Comparison of ENCODE assay signal across 22 cellular contexts in genomic region chr20:21707267-21707666, GRCh38. TPM values are rescaled to one million over a fixed set of nuclear protein-coding genes. Genes with fewer than 3 reads are reported as not detected.
A peak's percentile ranks its signal among the peaks of the same experiment; 100 is the strongest.
DNase-seq lines count a peak whose midpoint lies in the region; ATAC-seq, FAIRE-seq and TF ChIP-seq lines count a peak whose summit lies in the region.
"Had no signal": no experiment of that assay in that cellular context is flagged by ENCODE, and none has a peak within 500 bp of the region (broad histone marks: within the 10 kb centered on the region; RNA-seq: fewer than 3 reads in every experiment).

No MANE protein-coding gene starts in this region.

- peaks cover 74% of the 10 kb centered on the region for H3K27me3 Mint-ChIP-seq in activated CD4-positive, alpha-beta T cell treated with anti-CD3 and anti-CD28 coated beads, Interleukin-2, amount 10 ng/mL, durations not matched to agents 24 days and 14 days
- peaks cover 96% of the 10 kb centered on the region for H3K27me3 Mint-ChIP-seq in type B pancreatic cell

- FAIRE-seq in HepG2 (lab: Jason Lieb, UNC), result no peak
- FAIRE-seq: A549, GM12892, GM18507 had no signal

- POLR2A ChIA-PET in HepG2 (lab: Yijun Ruan, JAX), result no interaction called here

- H3K27ac Mint-ChIP-seq in activated CD4-positive, alpha-beta T cell treated with anti-CD3 and anti-CD28 coated beads, Interleukin-2, amount 10 ng/mL, durations not matched to agents 24 days and 14 days, result peak overlapping the region; percentile 3
- no peak overlapping the region for H3K27ac Mint-ChIP-seq in type B pancreatic cell
- H3K27ac Mint-ChIP-seq: CD4-positive, alpha-beta T cell had no signal

- DNase-seq in activated CD4-positive, alpha-beta T cell treated with anti-CD3 and anti-CD28 coated beads, Interleukin-2, amount 10 ng/mL, durations not matched to agents 24 days and 14 days, result no peak
- DNase-seq in activated CD4-positive, alpha-beta T cell treated with anti-CD3 and anti-CD28 coated beads, Interleukin-2, amount 50 U/mL, for 4 hours, result no peak
- DNase-seq in HepG2 (ENCODE audit: low spot score) (no peak), right lobe of liver (no peak), type B pancreatic cell (ENCODE audit: extremely low spot score, unreplicated experiment) (no peak), mucosa of descending colon (no peak), RKO (ENCODE audit: low spot score) (no peak)
- DNase-seq: AML-193; CD4-positive, alpha-beta T cell; DMS153; DMS79; GDM1 had no signal

- no peak overlapping the region for H3K27ac ChIP-seq in HepG2 (ENCODE audit: extremely low read length, insufficient read depth, low read length)
- H3K27ac ChIP-seq in right lobe of liver, result no peak overlapping the region
- peak overlapping the region; percentile 100 for H3K27ac ChIP-seq in parathyroid adenoma
- H3K27ac ChIP-seq: 22Rv1, A549, C4-2B had no signal

- ATAC-seq in HepG2, result no peak
- no peak for ATAC-seq in right lobe of liver
- ATAC-seq in mucosa of descending colon, result no peak
- ATAC-seq: A549 had no signal

- no peaks in the 10 kb centered on the region; the same call in 1 of the 2 replicates for H4K20me1 ChIP-seq in HepG2 (ENCODE audit: insufficient read depth, low read length)

- TF ChIP-seq CTCF in HepG2 (CRISPR knock-in tag; IDR thresholded peaks at IDR 0.05) (no peak), right lobe of liver (IDR thresholded peaks at IDR 0.05) (no peak), parathyroid adenoma (IDR thresholded peaks at IDR 0.05) (no peak), type B pancreatic cell (conservative IDR thresholded peaks at IDR 0.05) (no peak), mucosa of descending colon (IDR thresholded peaks at IDR 0.05) (no peak)

- no TSS peak for BruUV-seq in HepG2 (replicated peaks; lab: Mats Ljungman, UMichigan)

- no peaks in the 10 kb centered on the region for H3K4me1 Mint-ChIP-seq in activated CD4-positive, alpha-beta T cell treated with anti-CD3 and anti-CD28 coated beads, Interleukin-2, amount 10 ng/mL, durations not matched to agents 24 days and 14 days
- peaks cover 5% of the 10 kb centered on the region for H3K4me1 Mint-ChIP-seq in type B pancreatic cell (ENCODE audit: unreplicated experiment)

- H3K4me2 ChIP-seq in HepG2 (ENCODE audit: low read depth, low read length) (no peak overlapping the region), parathyroid adenoma (ENCODE audit: low read length) (peak overlapping the region; percentile 68)
- H3K4me2 ChIP-seq: A549 had no signal

- H3K36me3 Mint-ChIP-seq in activated CD4-positive, alpha-beta T cell treated with anti-CD3 and anti-CD28 coated beads, Interleukin-2, amount 10 ng/mL, durations not matched to agents 24 days and 14 days (ENCODE audit: low read depth), result no peaks in the 10 kb centered on the region
- H3K36me3 Mint-ChIP-seq in type B pancreatic cell, result no peaks in the 10 kb centered on the region

- TF ChIP-seq RAD21 in HepG2 (CRISPR knock-in tag; IDR thresholded peaks at IDR 0.05), result no peak

- in situ Hi-C loops in HepG2 (cut with HindIII; ENCODE audit: extremely low pct_ligation_motif_present, low pct_unique_long_range_greater_than_20kb), result loop anchor here (10.0 kb wide), 2 partner anchors 398 to 538 kb away; no protein-coding TSS in a partner anchor

- CTCF ChIA-PET in HepG2 (lab: Yijun Ruan, JAX; ENCODE audit: low intra/inter-chr PET ratio, low total read pairs), result no interaction called here

- intact Hi-C loops in activated CD4-positive, alpha-beta T cell treated with anti-CD3 and anti-CD28 coated beads, Interleukin-2, amount 10 ng/mL, durations not matched to agents 24 days and 14 days (cut with micrococcal nuclease), result loop anchor here (2.0 to 10.0 kb wide), 2 partner anchors 604 to 1342 kb away; partner anchors contain the start of gene INSM1
- intact Hi-C loops in HepG2 (cut with micrococcal nuclease; ENCODE audit: unreplicated experiment), result no loop called here
- intact Hi-C loops in right lobe of liver (cut with DNase I), result no loop called here
- intact Hi-C loops in mucosa of descending colon (cut with DNase I, micrococcal nuclease), result no loop called here

- H3K4me3 ChIP-seq in HepG2 (replicated peaks in 1 of 3; ENCODE audit: insufficient read depth in 1 of 3, low read depth in 2 of 3, low read length in 3 of 3) (no peak overlapping the region), right lobe of liver (no peak overlapping the region), parathyroid adenoma (ENCODE audit: low read depth, low read length) (peak overlapping the region; percentile 98), mucosa of descending colon (no peak overlapping the region)
- H3K4me3 ChIP-seq: A549, HAP-1 had no signal

- H3K4me1 ChIP-seq in HepG2 (ENCODE audit: insufficient read depth, low read length) (no peaks in the 10 kb centered on the region), right lobe of liver (peaks cover 0 to 5% (median 0%) of the 10 kb centered on the region in 4 donors), parathyroid adenoma (no peaks in the 10 kb centered on the region), mucosa of descending colon (ENCODE audit: low read depth) (no peaks in the 10 kb centered on the region)
- H3K4me1 ChIP-seq: A549, HAP-1 had no signal

- H3K9ac ChIP-seq in HepG2 (ENCODE audit: insufficient read depth, low read depth, low read length), result no peak overlapping the region
- peak overlapping the region; percentile 99 for H3K9ac ChIP-seq in parathyroid adenoma

- H3K79me2 ChIP-seq in HepG2 (ENCODE audit: insufficient read depth, low read length) (no peaks in the 10 kb centered on the region), parathyroid adenoma (peaks cover 87% of the 10 kb centered on the region)

- H3K4me3 Mint-ChIP-seq in activated CD4-positive, alpha-beta T cell treated with anti-CD3 and anti-CD28 coated beads, Interleukin-2, amount 10 ng/mL, durations not matched to agents 24 days and 14 days, result no peak overlapping the region
- peak overlapping the region; percentile 61 for H3K4me3 Mint-ChIP-seq in type B pancreatic cell
- H3K4me3 Mint-ChIP-seq: CD4-positive, alpha-beta T cell had no signal

- H3K27me3 ChIP-seq in HepG2 (ENCODE audit: control insufficient read depth in 1 of 2, insufficient read depth in 2 of 2, low read length in 2 of 2) (peaks cover 29 to 74% of the 10 kb centered on the region in 2 experiments), right lobe of liver (peaks cover 6 to 29% of the 10 kb centered on the region in 2 donors), parathyroid adenoma (ENCODE audit: control insufficient read depth, insufficient read depth, low read length) (no peaks in the 10 kb centered on the region)

- H3K9me3 ChIP-seq in HepG2 (ENCODE audit: low read length), result no peaks in the 10 kb centered on the region
- H3K9me3 ChIP-seq in right lobe of liver, result no peaks in the 10 kb centered on the region
- H3K9me3 ChIP-seq in parathyroid adenoma (ENCODE audit: control insufficient read depth, low read length), result no peaks in the 10 kb centered on the region
- no peaks in the 10 kb centered on the region for H3K9me3 ChIP-seq in mucosa of descending colon
- H3K9me3 ChIP-seq: A549, HAP-1 had no signal

- H2AFZ ChIP-seq in HepG2 (ENCODE audit: low read length), result no peak overlapping the region
- no peak overlapping the region for H2AFZ ChIP-seq in parathyroid adenoma

- TF ChIP-seq EP300 in HepG2 (IDR thresholded peaks at IDR 0.05; ENCODE audit: low read depth in 2 of 2, low read length in 2 of 2), result no peak
- no peak for TF ChIP-seq EP300 in HepG2 (CRISPR knock-in tag; IDR thresholded peaks at IDR 0.05; ENCODE audit: borderline replicate concordance)

- 17% methylated on average over 7 of the region's 7 CpGs for WGBS in HepG2 (ENCODE audit: low lambda C conversion rate)
- 6% methylated on average over 7 of the region's 7 CpGs for WGBS in right lobe of liver (ENCODE audit: insufficient coverage, low coverage, low lambda C conversion rate, missing lambda C conversion rate)

- TF ChIP-seq POLR2A in HepG2 (IDR thresholded peaks at IDR 0.05; ENCODE audit: insufficient read depth in 1 of 2, low read depth in 2 of 2, low read length in 2 of 2) (no peak), right lobe of liver (IDR thresholded peaks at IDR 0.05) (no peak)

- H3K36me3 ChIP-seq in HepG2 (replicated peaks in 1 of 2; ENCODE audit: control insufficient read depth in 1 of 2, insufficient read depth in 2 of 2, low read length in 2 of 2) (no peaks in the 10 kb centered on the region), right lobe of liver (no peaks in the 10 kb centered on the region), parathyroid adenoma (ENCODE audit: control insufficient read depth, insufficient read depth, low read length) (peaks cover 35% of the 10 kb centered on the region), mucosa of descending colon (ENCODE audit: low read depth) (no peaks in the 10 kb centered on the region)
- H3K36me3 ChIP-seq: HAP-1 had no signal

- no peaks in the 10 kb centered on the region for H3K9me3 Mint-ChIP-seq in activated CD4-positive, alpha-beta T cell treated with anti-CD3 and anti-CD28 coated beads, Interleukin-2, amount 10 ng/mL, durations not matched to agents 24 days and 14 days
- H3K9me3 Mint-ChIP-seq in type B pancreatic cell, result no peaks in the 10 kb centered on the region
- H3K9me3 Mint-ChIP-seq: CD4-positive, alpha-beta T cell had no signal

RNA-seq across cellular contexts. Expression of gene PAX1, which starts 1.8 kb away (rescaled TPM):
- not detected in 2 replicates for total RNA-seq in activated CD4-positive, alpha-beta T cell treated with anti-CD3 and anti-CD28 coated beads, Interleukin-2, amount 10 ng/mL, durations not matched to agents 24 days and 14 days
- total RNA-seq in HepG2 (2016; rRNA removed; fragmentation: Illumina TruSeq; extraction: Trizol), result not detected in 2 replicates
- not detected in 2 replicates for total RNA-seq in HepG2 (2016; cell fraction: cytosol; rRNA removed; fragmentation: Illumina TruSeq; extraction: Trizol; ENCODE audit: low read depth)
- not detected in 2 replicates for total RNA-seq in HepG2 (2016; cell fraction: insoluble cytoplasmic fraction; rRNA removed; fragmentation: Illumina TruSeq; extraction: Trizol)
- not detected in 2 replicates for total RNA-seq in HepG2 (2016; cell fraction: membrane; rRNA removed; fragmentation: Illumina TruSeq; extraction: Trizol)
- total RNA-seq in HepG2 (2016; cell fraction: nucleus; rRNA removed; fragmentation: Illumina TruSeq; extraction: Trizol), result not detected in 2 replicates
- not detected in 2 replicates for polyA plus RNA-seq in HepG2 (2011; rRNA removed)
- polyA plus RNA-seq in HepG2 (2011; cell fraction: cytosol; rRNA removed), result not detected in 2 replicates
- polyA plus RNA-seq in HepG2 (2011; cell fraction: nucleus; rRNA removed), result not detected in 2 replicates
- polyA plus RNA-seq in HepG2 (2012), result not detected in 2 replicates
- not detected in 2 replicates for polyA plus RNA-seq in HepG2 (2016; cell fraction: cytosol; fragmentation: Illumina TruSeq; extraction: Trizol; ENCODE audit: low read depth)
- polyA plus RNA-seq in HepG2 (2016; cell fraction: insoluble cytoplasmic fraction; fragmentation: Illumina TruSeq; extraction: Trizol; ENCODE audit: low read depth), result not detected in 2 replicates
- not detected in 2 replicates for polyA plus RNA-seq in HepG2 (2016; cell fraction: membrane; fragmentation: Illumina TruSeq; extraction: Trizol; ENCODE audit: low read depth)
- polyA plus RNA-seq in HepG2 (2016; cell fraction: nucleus; fragmentation: Illumina TruSeq; extraction: Trizol; ENCODE audit: insufficient read depth, low read depth), result not detected in 2 replicates
- polyA minus RNA-seq in HepG2 (2011; rRNA and poly(A)+ RNA removed; ENCODE audit: low replicate concordance), result not detected in 2 replicates
- not detected in 2 replicates for polyA minus RNA-seq in HepG2 (2011; cell fraction: cytosol; rRNA and poly(A)+ RNA removed)
- polyA minus RNA-seq in HepG2 (2011; cell fraction: nucleus; rRNA and poly(A)+ RNA removed), result not detected in 2 replicates
- not detected for total RNA-seq in right lobe of liver
- 0.43 and 2.7 TPM in 2 replicates for total RNA-seq in type B pancreatic cell (ENCODE audit: low replicate concordance)
- under 1 TPM in 1 of 3 donors, not detected in 2; 0.06 TPM for total RNA-seq in mucosa of descending colon
- total RNA-seq: CD4-positive, alpha-beta T cell; H4; HT-29 had no signal
- polyA plus RNA-seq: A549, BJ had no signal
